In genomic region chr3:194120789-194121770, GRCh38 we compare ENCODE assay signal across 19 cellular contexts. TPM values are rescaled to one million over a fixed set of nuclear protein-coding genes. Genes with fewer than 3 reads are reported as not detected.
DNase-seq lines count a peak whose midpoint lies in the region; FAIRE-seq and TF ChIP-seq lines count a peak whose summit lies in the region.
"Had no signal": no experiment of that assay in that cellular context is flagged by ENCODE, and none has a peak within 500 bp of the region (broad histone marks: within the 10 kb centered on the region; RNA-seq: fewer than 3 reads in every experiment).

No MANE protein-coding gene starts in this region.

- no peak for FAIRE-seq in keratinocyte (lab: Jason Lieb, UNC)
- FAIRE-seq: kidney had no signal

- DNase-seq in Karpas-422 (peak; percentile 73), Peyer's patch (peak in 2 of 3 donors; percentile 11 to 21), keratinocyte (ENCODE audit: low read depth, low spot score) (no peak), DMS79 (lab: John Stamatoyannopoulos, UW) (no peak), epidermal melanocyte (ENCODE audit: insufficient read length, low spot score) (no peak), erythroblast (lab: John Stamatoyannopoulos, UW) (no peak)
- DNase-seq in stimulated activated CD8-positive, alpha-beta memory T cell treated with anti-CD3 and anti-CD28 coated beads, Interleukin-4, amount 100 ng/mL, for 48 hours, result no peak
- DNase-seq: activated CD4-positive, alpha-beta T cell treated with anti-CD3 and anti-CD28 coated beads, Interleukin-2, amount 50 U/mL, for 4 hours; activated CD8-positive, alpha-beta memory T cell treated with anti-CD3 and anti-CD28 coated beads, Interleukin-2, amount 50 U/mL, for 4 hours; effector memory CD4-positive, alpha-beta T cell; kidney; lower lobe of right lung; NCI-H1048; NCI-H1930; occipital lobe; right cardiac atrium; upper lobe of left lung had no signal

- H3K79me2 ChIP-seq in Karpas-422 (ENCODE audit: low read length) (no peaks in the 10 kb centered on the region), keratinocyte (ENCODE audit: control insufficient read depth, insufficient read depth, low read length) (no peaks in the 10 kb centered on the region)

- dilution Hi-C loops in keratinocyte (cut with MboI; ENCODE audit: extremely low pct_ligation_motif_present, low sequenced_read_pairs), result no loop called here

- H3K4me1 ChIP-seq in Karpas-422 (ENCODE audit: low read length) (peaks cover 25% of the 10 kb centered on the region), Peyer's patch (peaks cover 0 to 27% (median 2%) of the 10 kb centered on the region in 4 donors), keratinocyte (ENCODE audit: control insufficient read depth, extremely low read depth, insufficient read depth, low read length) (peaks cover 11% of the 10 kb centered on the region)
- H3K4me1 ChIP-seq: lower lobe of right lung, upper lobe of left lung had no signal

- 0 out of 2 replicates have a peak overlapping the region, but pooled peaks have one; percentile 17 for H3K27ac ChIP-seq in 22Rv1
- H3K27ac ChIP-seq in Karpas-422 (ENCODE audit: low read length), result peak overlapping the region; percentile 38; the same call in 1 of the 2 replicates
- H3K27ac ChIP-seq in Peyer's patch, result no peak overlapping the region
- no peak overlapping the region for H3K27ac ChIP-seq in keratinocyte (ENCODE audit: control insufficient read depth, insufficient read depth, low read length)
- H3K27ac ChIP-seq: lower lobe of right lung, SK-N-MC, upper lobe of left lung had no signal

- peak overlapping the region; percentile 60 for H3K4me2 ChIP-seq in Karpas-422 (ENCODE audit: low read depth, low read length, poor library complexity, severe bottlenecking)
- H3K4me2 ChIP-seq in keratinocyte (ENCODE audit: control insufficient read depth, extremely low read depth, insufficient read depth, low read depth, low read length), result peak overlapping the region; percentile 60

- no peak overlapping the region for H3K9ac ChIP-seq in Karpas-422 (ENCODE audit: low read length)
- H3K9ac ChIP-seq in keratinocyte (ENCODE audit: control insufficient read depth, extremely low read depth, insufficient read depth, low read length), result peak overlapping the region; percentile 8

- H3K9me1 ChIP-seq in keratinocyte (ENCODE audit: control insufficient read depth, extremely low read depth, insufficient read depth, low read length), result no peaks in the 10 kb centered on the region

- H3K27me3 ChIP-seq in Karpas-422 (ENCODE audit: low read length), result 0 out of 2 replicates have a peak, but pooled peaks cover 4% of the 10 kb centered on the region
- no peaks in the 10 kb centered on the region for H3K27me3 ChIP-seq in Peyer's patch
- H3K27me3 ChIP-seq in keratinocyte (ENCODE audit: control insufficient read depth, extremely low read depth, insufficient read depth, low read length), result peaks cover 21% of the 10 kb centered on the region
- H3K27me3 ChIP-seq: upper lobe of left lung had no signal

- no peaks in the 10 kb centered on the region for H3K9me2 ChIP-seq in Karpas-422 (replicated peaks; ENCODE audit: insufficient read depth, low read length)

- peak overlapping the region; percentile 44 for H3K4me3 ChIP-seq in Karpas-422 (ENCODE audit: low read length)
- no peak overlapping the region for H3K4me3 ChIP-seq in Peyer's patch
- no peak overlapping the region for H3K4me3 ChIP-seq in keratinocyte (ENCODE audit: control insufficient read depth in 2 of 3, extremely low read depth in 1 of 3, insufficient read depth in 2 of 3, low read depth in 1 of 3, low read length in 3 of 3)
- H3K4me3 ChIP-seq: lower lobe of right lung, SK-N-MC, upper lobe of left lung had no signal

- H3K9me3 ChIP-seq in Karpas-422 (ENCODE audit: low read length) (no peaks in the 10 kb centered on the region), Peyer's patch (no peaks in the 10 kb centered on the region), keratinocyte (ENCODE audit: control insufficient read depth, low read depth, low read length) (no peaks in the 10 kb centered on the region)
- H3K9me3 ChIP-seq: lower lobe of right lung, upper lobe of left lung had no signal

- H4K20me1 ChIP-seq in Karpas-422 (ENCODE audit: insufficient read depth, low read depth, low read length), result no peaks in the 10 kb centered on the region
- peaks cover 3% of the 10 kb centered on the region for H4K20me1 ChIP-seq in keratinocyte (ENCODE audit: control insufficient read depth, extremely low read depth, insufficient read depth, low read length)

- TF ChIP-seq CTCF in 22Rv1 (IDR thresholded peaks at IDR 0.05) (no peak), Peyer's patch (IDR thresholded peaks at IDR 0.05) (no peak), keratinocyte (optimal IDR thresholded peaks at IDR 0.05 in 1 of 3, IDR thresholded peaks at IDR 0.05 in 1 of 3, conservative IDR thresholded peaks at IDR 0.05 in 1 of 3; ENCODE audit: extremely low read depth in 1 of 3, insufficient read depth in 2 of 3, low read length in 3 of 3) (no peak)

- H2AFZ ChIP-seq in Karpas-422 (ENCODE audit: low read length) (no peak overlapping the region), keratinocyte (ENCODE audit: control insufficient read depth, low read length) (no peak overlapping the region)

- H3K36me3 ChIP-seq in Karpas-422 (ENCODE audit: insufficient read depth, low read length) (no peaks in the 10 kb centered on the region), Peyer's patch (no peaks in the 10 kb centered on the region), keratinocyte (ENCODE audit: control insufficient read depth in 2 of 2, extremely low read depth in 1 of 2, insufficient read depth in 2 of 2, low read length in 2 of 2) (no peaks in the 10 kb centered on the region)
- H3K36me3 ChIP-seq: lower lobe of right lung, upper lobe of left lung had no signal

- TF ChIP-seq POLR2A in Peyer's patch (IDR thresholded peaks at IDR 0.05) (no peak), erythroblast (IDR thresholded peaks at IDR 0.05; ENCODE audit: low read length) (no peak)

RNA-seq across cellular contexts. Expression of gene HES1, which starts 14.9 kb away (rescaled TPM):
- 17.4 and 20.2 TPM in 2 replicates for total RNA-seq in Karpas-422 (2014; rRNA removed; shearing (Covaris generic); ENCODE audit: low replicate concordance)
- 10 to 100 TPM; 32.2 to 65.6 (median 49.4) TPM for total RNA-seq in Peyer's patch
- polyA plus RNA-seq in keratinocyte, result 17.6 to 138 TPM (median 88.4 TPM) in 3 replicates
- 243 TPM for polyA plus RNA-seq in keratinocyte (2011; ENCODE audit: low read depth)
- polyA plus RNA-seq in keratinocyte (2011; cell fraction: cytosol; rRNA removed), result 32.9 and 46.3 TPM in 2 replicates
- polyA plus RNA-seq in keratinocyte (2011; cell fraction: nucleus; rRNA removed), result 312 and 346 TPM in 2 replicates
- 19.2 and 184 TPM in 2 replicates for polyA plus RNA-seq in keratinocyte (2012; ENCODE audit: low replicate concordance)
- polyA minus RNA-seq in keratinocyte, result 8.5 to 32.9 TPM (median 26.9 TPM) in 3 replicates
- 75.4 TPM for polyA minus RNA-seq in keratinocyte (2011; cell fraction: cytosol; rRNA and poly(A)+ RNA removed)
- polyA minus RNA-seq in keratinocyte (2011; cell fraction: nucleus; rRNA and poly(A)+ RNA removed), result 167 and 184 TPM in 2 replicates

Comparison
In these comparisons a context has a peak if more than half of its experiments do, and no peak if none do; other contexts are left out.
1. H3K27ac ChIP-seq: peak in 22Rv1 (single experiment) and Karpas-422 (single experiment); none in Peyer's patch (0 of 4) and keratinocyte (single experiment).
2. DNase-seq: peak in Karpas-422 (single experiment) and Peyer's patch (2 of 3); none in keratinocyte (single experiment), DMS79 (single experiment), stimulated activated CD8-positive, alpha-beta memory T cell treated with anti-CD3 and anti-CD28 coated beads, Interleukin-4, amount 100 ng/mL, for 48 hours (single experiment), epidermal melanocyte (single experiment) and erythroblast (0 of 2).